Comparison of ENCODE assay signal across 22 cellular contexts in genomic region chr20:32353848-32354496, GRCh38. TPM values are rescaled to one million over a fixed set of nuclear protein-coding genes. Genes with fewer than 3 reads are reported as not detected.
DNase-seq lines count a peak whose midpoint lies in the region; ATAC-seq and TF ChIP-seq lines count a peak whose summit lies in the region.
"Had no signal": no experiment of that assay in that cellular context is flagged by ENCODE, and none has a peak within 500 bp of the region (broad histone marks: within the 10 kb centered on the region; RNA-seq: fewer than 3 reads in every experiment).

No MANE protein-coding gene starts in this region.

- no peaks in the 10 kb centered on the region for H3K36me3 ChIP-seq in PC-9 (ENCODE audit: low read depth)
- H3K36me3 ChIP-seq: heart left ventricle, ovary had no signal

- H3K36me3 Mint-ChIP-seq in activated CD4-positive, alpha-beta T cell treated with anti-CD3 and anti-CD28 coated beads for 36 hours (ENCODE audit: low read depth): peaks cover 5% of the 10 kb centered on the region
- peaks cover 11% of the 10 kb centered on the region for H3K36me3 Mint-ChIP-seq in activated CD4-positive, alpha-beta memory T cell treated with anti-CD3 and anti-CD28 coated beads for 36 hours
- no peaks in the 10 kb centered on the region for H3K36me3 Mint-ChIP-seq in neural crest cell (ENCODE audit: low read depth)

- no peak overlapping the region for H3K4me3 Mint-ChIP-seq in activated CD4-positive, alpha-beta T cell treated with anti-CD3 and anti-CD28 coated beads for 36 hours
- peak overlapping the region; percentile 4 for H3K4me3 Mint-ChIP-seq in activated CD4-positive, alpha-beta memory T cell treated with anti-CD3 and anti-CD28 coated beads for 36 hours
- H3K4me3 Mint-ChIP-seq in neural crest cell: peak overlapping the region; percentile 23
- H3K4me3 Mint-ChIP-seq: CD14-positive monocyte, immature natural killer cell had no signal

- POLR2A ChIA-PET in activated CD4-positive, alpha-beta T cell treated with anti-CD3 and anti-CD28 coated beads for 36 hours (lab: Charles Lee): interaction anchor here (0.6 kb wide), 2 partner anchors 238 to 244 kb away, joined by 3 read pairs; no protein-coding TSS in a partner anchor
- POLR2A ChIA-PET in activated CD4-positive, alpha-beta memory T cell treated with anti-CD3 and anti-CD28 coated beads for 36 hours (lab: Charles Lee): interaction anchor here (0.7 to 2.8 kb wide), 3 partner anchors 21 to 449 kb away, joined by 3 to 31 read pairs (median 6); no protein-coding TSS in a partner anchor
- POLR2A ChIA-PET in PC-9 (lab: Charles Lee; ENCODE audit: unreplicated experiment): interaction anchor here (0.5 kb wide), 1 partner anchor 54 kb away, joined by 4 read pairs; no protein-coding TSS in a partner anchor

- no peak overlapping the region for H3K4me3 ChIP-seq in PC-9
- H3K4me3 ChIP-seq: heart left ventricle, ovary had no signal

- H3K9me2 ChIP-seq in PC-9 (ENCODE audit: insufficient read depth): no peaks in the 10 kb centered on the region; the same call in 1 of the 2 replicates

- H2AFZ ChIP-seq in PC-9: no peak overlapping the region

- peaks cover 1% of the 10 kb centered on the region for H4K20me1 ChIP-seq in PC-9 (ENCODE audit: insufficient read depth)

- no TSS peak for BruUV-seq in PC-9 (replicated peaks; lab: Mats Ljungman, UMichigan)

- peaks cover 3% of the 10 kb centered on the region for H3K79me2 ChIP-seq in PC-9 (ENCODE audit: low read depth)

- H3K27me3 Mint-ChIP-seq in activated CD4-positive, alpha-beta T cell treated with anti-CD3 and anti-CD28 coated beads for 36 hours: no peaks in the 10 kb centered on the region
- no peaks in the 10 kb centered on the region for H3K27me3 Mint-ChIP-seq in activated CD4-positive, alpha-beta memory T cell treated with anti-CD3 and anti-CD28 coated beads for 36 hours
- H3K27me3 Mint-ChIP-seq in neural crest cell (ENCODE audit: low read depth): peaks cover 2% of the 10 kb centered on the region

- no peaks in the 10 kb centered on the region for H3K27me3 ChIP-seq in PC-9 (ENCODE audit: insufficient read depth, low read depth)
- H3K27me3 ChIP-seq: heart left ventricle, ovary had no signal

- DNase-seq in activated CD4-positive, alpha-beta T cell treated with anti-CD3 and anti-CD28 coated beads for 36 hours: no peak
- no peak for DNase-seq in activated CD4-positive, alpha-beta T cell treated with anti-CD3 and anti-CD28 coated beads, Interleukin-2, amount 50 U/mL, for 4 hours
- no peak for DNase-seq in activated CD4-positive, alpha-beta memory T cell treated with anti-CD3 and anti-CD28 coated beads for 36 hours
- no peak for DNase-seq in neural crest cell (ENCODE audit: low read depth, low spot score)
- no peak for DNase-seq in AG20443 (ENCODE audit: low spot score)
- no peak for DNase-seq in PC-9
- DNase-seq in NCI-H82 (lab: John Stamatoyannopoulos, UW): no peak
- DNase-seq: activated gamma-delta T cell treated with Interleukin-2 at 50 U/mL for 16 hours; DMS 273 treated with DMSO at 0.1 percent for 48 hours; GOT3; heart left ventricle; immature natural killer cell; Kasumi-1; NCI-H1092; NCI-H2081; ovary; right cardiac atrium; Right ventricle myocardium superior; stimulated activated CD4-positive, alpha-beta T cell treated with anti-CD3 and anti-CD28 coated beads, Interleukin-1b, Interleukin-23, amount 100 ng/mL, for 48 hours had no signal

- intact Hi-C loops in activated CD4-positive, alpha-beta T cell treated with anti-CD3 and anti-CD28 coated beads for 36 hours (cut with DNase I, micrococcal nuclease): no loop called here
- intact Hi-C loops in activated CD4-positive, alpha-beta memory T cell treated with anti-CD3 and anti-CD28 coated beads for 36 hours (cut with micrococcal nuclease): no loop called here
- intact Hi-C loops in PC-9 (cut with micrococcal nuclease; ENCODE audit: unreplicated experiment): no loop called here

- H3K27ac ChIP-seq in C4-2B (peak overlapping the region; percentile 17; the same call in 1 of the 2 replicates), PC-9 (no peak overlapping the region)
- H3K27ac ChIP-seq: ovary, VCaP had no signal

- ATAC-seq in activated CD4-positive, alpha-beta T cell treated with anti-CD3 and anti-CD28 coated beads for 36 hours: no peak
- ATAC-seq: heart left ventricle, right cardiac atrium had no signal

- H3K9me3 Mint-ChIP-seq in activated CD4-positive, alpha-beta T cell treated with anti-CD3 and anti-CD28 coated beads for 36 hours (ENCODE audit: low read depth): no peaks in the 10 kb centered on the region
- H3K9me3 Mint-ChIP-seq in activated CD4-positive, alpha-beta memory T cell treated with anti-CD3 and anti-CD28 coated beads for 36 hours: no peaks in the 10 kb centered on the region
- no peaks in the 10 kb centered on the region for H3K9me3 Mint-ChIP-seq in neural crest cell
- H3K9me3 Mint-ChIP-seq: immature natural killer cell had no signal

- H3K9me3 ChIP-seq in PC-9 (ENCODE audit: insufficient read depth, low read depth): no peaks in the 10 kb centered on the region
- H3K9me3 ChIP-seq: ovary had no signal

- peaks cover 35% of the 10 kb centered on the region for H3K4me1 Mint-ChIP-seq in activated CD4-positive, alpha-beta T cell treated with anti-CD3 and anti-CD28 coated beads for 36 hours
- peaks cover 36% of the 10 kb centered on the region for H3K4me1 Mint-ChIP-seq in activated CD4-positive, alpha-beta memory T cell treated with anti-CD3 and anti-CD28 coated beads for 36 hours (ENCODE audit: low read depth)
- peaks cover 13% of the 10 kb centered on the region for H3K4me1 Mint-ChIP-seq in neural crest cell

- peaks cover 34% of the 10 kb centered on the region for H3F3A ChIP-seq in PC-9 (ENCODE audit: insufficient read depth, low read depth)

- H3K4me2 ChIP-seq in PC-9: no peak overlapping the region

- H3K4me1 ChIP-seq in PC-9 (replicated peaks; ENCODE audit: insufficient read depth): peaks cover 34% of the 10 kb centered on the region

- CTCF ChIA-PET in activated CD4-positive, alpha-beta T cell treated with anti-CD3 and anti-CD28 coated beads for 36 hours (lab: Charles Lee): interaction anchor here (2.9 kb wide), 1 partner anchor 21 kb away, joined by 8 read pairs; no protein-coding TSS in a partner anchor
- CTCF ChIA-PET in activated CD4-positive, alpha-beta memory T cell treated with anti-CD3 and anti-CD28 coated beads for 36 hours (lab: Charles Lee): interaction anchor here (1.5 kb wide), 1 partner anchor 21 kb away, joined by 5 read pairs; no protein-coding TSS in a partner anchor
- CTCF ChIA-PET in PC-9 (lab: Charles Lee): interaction anchor here (0.6 kb wide), 1 partner anchor 158 kb away, joined by 4 read pairs; no protein-coding TSS in a partner anchor

- TF ChIP-seq CTCF in C4-2B (conservative IDR thresholded peaks at IDR 0.05) (no peak), neural crest cell (conservative IDR thresholded peaks at IDR 0.05) (no peak), PC-9 (conservative IDR thresholded peaks at IDR 0.05) (no peak)

- H3K27ac Mint-ChIP-seq in activated CD4-positive, alpha-beta T cell treated with anti-CD3 and anti-CD28 coated beads for 36 hours: peak overlapping the region; percentile 87
- peak overlapping the region; percentile 91 for H3K27ac Mint-ChIP-seq in activated CD4-positive, alpha-beta memory T cell treated with anti-CD3 and anti-CD28 coated beads for 36 hours
- no peak overlapping the region for H3K27ac Mint-ChIP-seq in neural crest cell (ENCODE audit: unreplicated experiment)
- H3K27ac Mint-ChIP-seq: immature natural killer cell had no signal

RNA-seq across cellular contexts. Expression of gene ASXL1, which starts 4.2 kb away (rescaled TPM):
- 100 to 1,000 TPM; 129 to 141 TPM for total RNA-seq in activated CD4-positive, alpha-beta T cell treated with anti-CD3 and anti-CD28 coated beads for 36 hours
- total RNA-seq in activated CD4-positive, alpha-beta memory T cell treated with anti-CD3 and anti-CD28 coated beads for 36 hours: 100 to 1,000 TPM; 141 to 147 TPM
- total RNA-seq in neural crest cell: 140 and 157 TPM in 2 replicates
- total RNA-seq in PC-9 (2021): 102 and 123 TPM in 2 replicates
